Comparison of ENCODE assay signal across 9 cellular contexts in the genomic region with DNA sequence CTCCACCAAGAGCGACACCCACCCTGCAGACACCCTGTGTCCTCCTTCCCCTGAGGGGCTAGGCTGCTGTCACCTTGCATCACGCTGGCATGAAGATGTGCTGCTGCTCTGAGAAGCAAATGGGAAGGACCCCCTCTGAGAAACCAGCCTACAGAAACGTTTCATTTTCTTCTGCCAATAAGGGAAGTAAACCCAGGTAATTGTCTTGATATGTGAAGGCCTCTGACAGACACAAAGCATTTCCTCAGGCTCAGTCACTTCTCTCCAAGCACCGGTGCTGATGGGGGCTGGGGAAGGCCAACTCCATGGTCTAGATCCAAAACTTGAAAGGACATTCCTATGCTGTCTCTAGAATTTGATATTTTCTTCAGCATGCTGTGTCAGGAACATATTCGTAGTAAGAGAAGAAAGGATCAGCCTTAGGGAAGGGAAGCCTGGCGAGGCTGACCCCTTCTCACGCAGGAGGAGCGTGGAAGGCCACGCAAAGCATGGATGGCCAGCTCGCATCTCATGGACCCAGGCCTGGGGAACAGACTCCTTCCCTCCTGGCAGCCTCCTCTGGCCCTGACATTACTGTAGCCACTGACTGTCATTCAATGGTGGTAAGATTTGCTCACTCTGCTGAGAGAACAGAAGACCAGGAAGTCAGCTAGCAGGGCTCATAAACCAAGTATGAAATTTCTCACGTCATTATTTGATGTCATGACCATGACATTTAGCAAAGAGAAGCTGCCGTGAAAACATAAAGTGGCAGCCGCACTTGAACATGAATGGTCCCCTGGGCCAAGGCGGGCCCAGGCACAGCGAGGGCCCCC. TPM values are rescaled to one million over a fixed set of nuclear protein-coding genes. Genes with fewer than 3 reads are reported as not detected.
A peak's percentile ranks its signal among the peaks of the same experiment; 100 is the strongest.
DNase-seq lines count a peak whose midpoint lies in the region; ATAC-seq and TF ChIP-seq lines count a peak whose summit lies in the region.
"Had no signal": no experiment of that assay in that cellular context is flagged by ENCODE, and none has a peak within 500 bp of the region (broad histone marks: within the 10 kb centered on the region; RNA-seq: fewer than 3 reads in every experiment).

No MANE protein-coding gene starts in this region.

- no peak for ATAC-seq in DND-41 (ENCODE audit: insufficient read depth, low read depth)
- peak; percentile 34 for ATAC-seq in stimulated activated naive CD8-positive, alpha-beta T cell treated with anti-CD3 and anti-CD28 coated beads, Interleukin-15, Interleukin-2, amounts not matched to agents 100 U/mL and 50 U/mL, for 24 hours

- H3K9me3 ChIP-seq in DND-41 (ENCODE audit: insufficient read depth, low read length, severe bottlenecking) = no peaks in the 10 kb centered on the region
- no peaks in the 10 kb centered on the region for H3K9me3 ChIP-seq in OCI-LY7 (ENCODE audit: low read length)
- no peaks in the 10 kb centered on the region for H3K9me3 ChIP-seq in right atrium auricular region

- POLR2A ChIA-PET in OCI-LY7 (lab: Charles Lee) = interaction anchor here (0.6 to 1.3 kb wide), 2 partner anchors 26 to 150 kb away, joined by 3 to 7 read pairs; no protein-coding TSS in a partner anchor

- no peaks in the 10 kb centered on the region for H3K27me3 ChIP-seq in DND-41 (ENCODE audit: insufficient read depth, low read length, poor library complexity)
- no peaks in the 10 kb centered on the region for H3K27me3 ChIP-seq in right atrium auricular region

- H3K27ac ChIP-seq in DND-41 (ENCODE audit: low read length) = peak overlapping the region; percentile 59
- H3K27ac ChIP-seq in OCI-LY7 (ENCODE audit: low read depth, low read length, poor library complexity, severe bottlenecking) = peak overlapping the region; percentile 57
- peak overlapping the region; percentile 94 to 96 for H3K27ac ChIP-seq in right atrium auricular region

- no peak overlapping the region; the same call in 1 of the 2 replicates for H3K4me2 ChIP-seq in DND-41 (ENCODE audit: insufficient read depth, low read length)
- H3K4me2 ChIP-seq in OCI-LY7 (ENCODE audit: low read length) = peak overlapping the region; percentile 80

- H4K20me1 ChIP-seq in DND-41 (ENCODE audit: insufficient read depth, low read length) = peaks cover 31% of the 10 kb centered on the region
- H4K20me1 ChIP-seq in OCI-LY7 (ENCODE audit: insufficient read depth, low read length) = no peaks in the 10 kb centered on the region

- no TSS peak for BruUV-seq in OCI-LY7 (replicated peaks; lab: Mats Ljungman, UMichigan)

- no peaks in the 10 kb centered on the region for H3K9me2 ChIP-seq in OCI-LY7 (ENCODE audit: insufficient read depth, low read length)

- H3K9ac ChIP-seq in DND-41 (ENCODE audit: low read depth, low read length) = 0 out of 2 replicates have a peak overlapping the region, but pooled peaks have one; percentile 12

- H3K36me3 ChIP-seq in DND-41 (ENCODE audit: insufficient read depth, low read length) (peaks cover 28% of the 10 kb centered on the region), OCI-LY7 (ENCODE audit: insufficient read depth, low read length) (no peaks in the 10 kb centered on the region), right atrium auricular region (no peaks in the 10 kb centered on the region)

- H2AFZ ChIP-seq in DND-41 (ENCODE audit: low read depth, low read length) (no peak overlapping the region), OCI-LY7 (ENCODE audit: low read length) (peak overlapping the region; percentile 58)

- intact Hi-C loops in OCI-LY7 (cut with micrococcal nuclease; ENCODE audit: unreplicated experiment) = no loop called here

- no peak for DNase-seq in DND-41
- DNase-seq in OCI-LY7 (ENCODE audit: low spot score) = no peak
- no peak for DNase-seq in right atrium auricular region (ENCODE audit: low spot score)
- no peak for DNase-seq in stimulated activated naive CD8-positive, alpha-beta T cell treated with anti-CD3 and anti-CD28 coated beads, Interleukin-15, Interleukin-2, amounts not matched to agents 100 U/mL and 50 U/mL, for 24 hours
- no peak for DNase-seq in HPDE6-E6E7 (ENCODE audit: extremely low spot score)
- DNase-seq in COLO668 (lab: John Stamatoyannopoulos, UW; ENCODE audit: unreplicated experiment) = no peak
- no peak for DNase-seq in mucosa of gallbladder (ENCODE audit: low spot score)
- DNase-seq: stimulated activated CD4-positive, alpha-beta T cell treated with anti-CD3 and anti-CD28 coated beads, Interleukin-15, amount 100 ng/mL, for 24 hours had no signal

- H3K79me2 ChIP-seq in DND-41 (ENCODE audit: insufficient read depth, low read length) = peaks cover 65% of the 10 kb centered on the region
- no peaks in the 10 kb centered on the region for H3K79me2 ChIP-seq in OCI-LY7 (ENCODE audit: insufficient read depth, low read depth, low read length)

- TF ChIP-seq CTCF in DND-41 (IDR thresholded peaks at IDR 0.05; ENCODE audit: borderline replicate concordance, extremely low read depth, low read length, poor library complexity, severe bottlenecking) = no peak
- TF ChIP-seq CTCF in OCI-LY7 (conservative IDR thresholded peaks at IDR 0.05; ENCODE audit: low read length) = no peak
- TF ChIP-seq CTCF in right atrium auricular region (IDR thresholded peaks at IDR 0.05) = no peak

- CTCF ChIA-PET in OCI-LY7 (lab: Charles Lee; ENCODE audit: unreplicated experiment) = no interaction called here

- H3K4me1 ChIP-seq in DND-41 (ENCODE audit: insufficient read depth, low read length) (peaks cover 41% of the 10 kb centered on the region), OCI-LY7 (ENCODE audit: insufficient read depth, low read length, poor library complexity, severe bottlenecking) (peaks cover 31% of the 10 kb centered on the region), right atrium auricular region (peaks cover 0 to 94% of the 10 kb centered on the region in 2 donors)

- no peak overlapping the region for H3K4me3 ChIP-seq in DND-41 (ENCODE audit: low read depth in 1 of 2, low read length in 2 of 2)
- no peak overlapping the region for H3K4me3 ChIP-seq in OCI-LY7 (ENCODE audit: low read depth, low read length, poor library complexity, severe bottlenecking)
- no peak overlapping the region for H3K4me3 ChIP-seq in right atrium auricular region

RNA-seq across cellular contexts. Expression of a gene that starts 20.4 kb away (rescaled TPM):
- 0.35 and 0.72 TPM in 2 replicates for total RNA-seq in OCI-LY7 (2014; rRNA removed; shearing (Covaris generic))
- total RNA-seq in OCI-LY7 (2022) (0.30 and 0.40 TPM in 2 replicates), right atrium auricular region (10 to 100 TPM; 25.6 to 26.4 TPM), mucosa of gallbladder (70.8 TPM)

RNA-seq across cellular contexts. Expression of a gene that starts 44.4 kb away (rescaled TPM):
- not detected in 2 replicates for total RNA-seq in OCI-LY7 (2014; rRNA removed; shearing (Covaris generic))
- total RNA-seq in OCI-LY7 (2022) = not detected in 2 replicates
- not detected for total RNA-seq in right atrium auricular region
- total RNA-seq in mucosa of gallbladder = not detected
- total RNA-seq: SK-MEL-5 had no signal

RNA-seq across cellular contexts. Expression of a gene that starts 44.9 kb away (rescaled TPM):
- total RNA-seq in OCI-LY7 (2014; rRNA removed; shearing (Covaris generic)) = 27.7 and 29.0 TPM in 2 replicates
- total RNA-seq in OCI-LY7 (2022) (24.3 and 28.0 TPM in 2 replicates), right atrium auricular region (10 to 100 TPM; 30.3 to 30.5 TPM), mucosa of gallbladder (68.8 TPM)

Comparison
In these comparisons a context has a peak if more than half of its experiments do, and no peak if none do; other contexts are left out.
1. RNA of a gene that starts 20.4 kb away (total RNA-seq): 70.8 TPM in mucosa of gallbladder (single experiment) and 25.6 to 26.4 TPM in right atrium auricular region; 0.30 to 0.72 TPM in OCI-LY7; every median in the first group is over 10 times any median in the second.
2. Peak in every context shown above with its lines, with median percentiles within 50 percentile points of each other: H3K27ac ChIP-seq.